9 cellular contexts compared by ENCODE assay signal in genomic region chr6:116278853-116279231, GRCh38. TPM values are rescaled to one million over a fixed set of nuclear protein-coding genes. Genes with fewer than 3 reads are reported as not detected.
DNase-seq lines count a peak whose midpoint lies in the region; ATAC-seq, FAIRE-seq and TF ChIP-seq lines count a peak whose summit lies in the region.
"Had no signal": no experiment of that assay in that cellular context is flagged by ENCODE, and none has a peak within 500 bp of the region (broad histone marks: within the 10 kb centered on the region; RNA-seq: fewer than 3 reads in every experiment).

No MANE protein-coding gene starts in this region.

- no TSS peak for BruUV-seq in HepG2 (replicated peaks; lab: Mats Ljungman, UMichigan)

- no peak for TF ChIP-seq RAD21 in HepG2 (CRISPR knock-in tag; IDR thresholded peaks at IDR 0.05)

- peaks cover 56% of the 10 kb centered on the region for H3K36me3 Mint-ChIP-seq in brain

- DNase-seq in LNCaP clone FGC (ENCODE audit: low read depth) (peak; percentile 41), HepG2 (ENCODE audit: low spot score) (peak; percentile 15), stomach (no peak), DMS153 treated with DMSO at 0.1 percent for 48 hours (lab: John Stamatoyannopoulos, UW; ENCODE audit: unreplicated experiment) (no peak)

- peak overlapping the region; percentile 90 for H3K4me2 ChIP-seq in HepG2 (ENCODE audit: low read depth, low read length)

- peaks cover 92% of the 10 kb centered on the region for H3K4me1 Mint-ChIP-seq in brain

- TF ChIP-seq CTCF in LNCaP clone FGC (IDR thresholded peaks at IDR 0.05; ENCODE audit: control insufficient read depth, extremely low read depth, insufficient read depth) (no peak), brain (conservative IDR thresholded peaks at IDR 0.05) (no peak), HepG2 (CRISPR knock-in tag; IDR thresholded peaks at IDR 0.05) (no peak), stomach (IDR thresholded peaks at IDR 0.05) (no peak)

- peak overlapping the region; percentile 87 for H3K27ac ChIP-seq in HepG2 (ENCODE audit: extremely low read length, insufficient read depth, low read length)
- H3K27ac ChIP-seq in stomach: peak overlapping the region; percentile 96 to 100 (median 99)

- TF ChIP-seq EP300 in HepG2 (IDR thresholded peaks at IDR 0.05; ENCODE audit: low read depth in 2 of 2, low read length in 2 of 2): no peak
- no peak for TF ChIP-seq EP300 in HepG2 (CRISPR knock-in tag; IDR thresholded peaks at IDR 0.05; ENCODE audit: borderline replicate concordance)
- no peak for TF ChIP-seq EP300 in stomach (IDR thresholded peaks at IDR 0.05)

- H3K9me3 Mint-ChIP-seq in brain: peaks cover 0 to 3% (median 0%) of the 10 kb centered on the region in 5 experiments

- peak overlapping the region; percentile 99 to 100 (median 100) for H3K27ac Mint-ChIP-seq in brain

- H3K4me3 ChIP-seq in LNCaP clone FGC (ENCODE audit: low read depth, low read length) (peak overlapping the region; percentile 91), HepG2 (replicated peaks in 1 of 3; ENCODE audit: insufficient read depth in 1 of 3, low read depth in 2 of 3, low read length in 3 of 3) (peak overlapping the region; percentile 82 to 97 (median 87)), stomach (peak overlapping the region; percentile 64 to 86 (median 84))

- in situ Hi-C loops in HepG2 (cut with HindIII; ENCODE audit: extremely low pct_ligation_motif_present, low pct_unique_long_range_greater_than_20kb): loop anchor here (10.0 to 25.0 kb wide), 2 partner anchors 286 to 383 kb away; partner anchors contain the start of gene ZUP1

- peaks cover 35% of the 10 kb centered on the region for H4K20me1 ChIP-seq in HepG2 (ENCODE audit: insufficient read depth, low read length)

- peak overlapping the region; percentile 97 for H3K9ac ChIP-seq in HepG2 (ENCODE audit: insufficient read depth, low read depth, low read length)

- no peaks in the 10 kb centered on the region for H3K9me3 ChIP-seq in HepG2 (ENCODE audit: low read length)
- H3K9me3 ChIP-seq in stomach: no peaks in the 10 kb centered on the region

- 12% methylated on average over 12 of the region's 12 CpGs for WGBS in HepG2 (ENCODE audit: low lambda C conversion rate)
- 3 to 8% (median 6%) methylated on average over 12 of the region's 12 CpGs for WGBS in stomach, 5 donors

- ATAC-seq in GM19328 (IDR thresholded peaks at IDR 0.05; ENCODE audit: unreplicated experiment) (peak; percentile 0), HepG2 (peak; percentile 68), HG02981 (IDR thresholded peaks at IDR 0.05; ENCODE audit: unreplicated experiment) (no peak), HG03159 (IDR thresholded peaks at IDR 0.05; ENCODE audit: unreplicated experiment) (no peak)

- CTCF ChIA-PET in HepG2 (lab: Yijun Ruan, JAX; ENCODE audit: low intra/inter-chr PET ratio, low total read pairs): no interaction called here

- H3K4me3 Mint-ChIP-seq in brain: peak overlapping the region; percentile 94 to 100 (median 98)

- intact Hi-C loops in HepG2 (cut with micrococcal nuclease; ENCODE audit: unreplicated experiment): loop anchor here (1.0 to 10.0 kb wide), 5 partner anchors 11 to 353 kb away; partner anchors contain the start of genes NT5DC1, RWDD1 and TSPYL4
- intact Hi-C loops in stomach (cut with DNase I; ENCODE audit: low total_unique reads): no loop called here

- H3K27me3 ChIP-seq in HepG2 (ENCODE audit: control insufficient read depth in 1 of 2, insufficient read depth in 2 of 2, low read length in 2 of 2): no peaks in the 10 kb centered on the region; a peak in 1 of 5 replicates
- no peaks in the 10 kb centered on the region for H3K27me3 ChIP-seq in stomach

- TF ChIP-seq POLR2A in HepG2 (IDR thresholded peaks at IDR 0.05; ENCODE audit: insufficient read depth in 1 of 2, low read depth in 2 of 2, low read length in 2 of 2) (peak in 1 of 2 experiments; percentile 51; a peak in 2 of 4 replicates), stomach (IDR thresholded peaks at IDR 0.05) (no peak)

- H3K79me2 ChIP-seq in HepG2 (ENCODE audit: insufficient read depth, low read length): peaks cover 43% of the 10 kb centered on the region

- H3K27me3 Mint-ChIP-seq in brain: peaks cover 16% of the 10 kb centered on the region

- POLR2A ChIA-PET in HepG2 (lab: Yijun Ruan, JAX): interaction anchor here (1.2 to 3.0 kb wide), 8 partner anchors 8 to 338 kb away, joined by 3 to 35 read pairs (median 6); partner anchors contain the start of genes RSPH4A, RWDD1 and TSPYL4

- 0 out of 5 replicates have a peak, but pooled peaks cover 0 to 3% of the 10 kb centered on the region in 2 experiments for H3K36me3 ChIP-seq in HepG2 (replicated peaks in 1 of 2; ENCODE audit: control insufficient read depth in 1 of 2, insufficient read depth in 2 of 2, low read length in 2 of 2)
- H3K36me3 ChIP-seq in stomach: peaks cover 2 to 16% (median 15%) of the 10 kb centered on the region in 4 donors

- FAIRE-seq in HepG2 (lab: Jason Lieb, UNC): no peak
- FAIRE-seq: TTC549 had no signal

- no peak overlapping the region for H2AFZ ChIP-seq in HepG2 (ENCODE audit: low read length)

- H3K4me1 ChIP-seq in HepG2 (ENCODE audit: insufficient read depth, low read length) (peaks cover 49% of the 10 kb centered on the region), stomach (peaks cover 44 to 68% (median 57%) of the 10 kb centered on the region in 4 donors)

TF ChIP-seq in HepG2, 621 proteins besides CTCF, POLR2A, EP300 and RAD21 (continues in another document):
- TF ChIP-seq CAMTA2 (CRISPR knock-in tag; IDR thresholded peaks at IDR 0.05; ENCODE audit: borderline replicate concordance): 0 out of 2 replicates have a peak, but pooled peaks have one; percentile 16
- TF ChIP-seq HHEX (CRISPR knock-in tag; IDR thresholded peaks at IDR 0.05): 0 out of 2 replicates have a peak, but pooled peaks have one; percentile 10
- TF ChIP-seq KLF16 (CRISPR knock-in tag; IDR thresholded peaks at IDR 0.05): peak in 1 of 2 experiments; percentile 30; a peak in 1 of 4 replicates
- TF ChIP-seq ZNF737 (CRISPR knock-in tag; IDR thresholded peaks at IDR 0.05; ENCODE audit: borderline replicate concordance): no peak
- TF ChIP-seq SRF (IDR thresholded peaks at IDR 0.05; ENCODE audit: low read depth, low read length): no peak

RNA-seq across cellular contexts. Expression of gene TSPYL1, which starts 0.9 kb away (rescaled TPM):
- 78.3 TPM for polyA plus RNA-seq in brain (ENCODE audit: insufficient read depth, low read depth, low replicate concordance)
- 93.0 and 102 TPM in 2 replicates for total RNA-seq in HepG2 (2016; rRNA removed; fragmentation: Illumina TruSeq; extraction: Trizol)
- total RNA-seq in HepG2 (2016; cell fraction: cytosol; rRNA removed; fragmentation: Illumina TruSeq; extraction: Trizol; ENCODE audit: low read depth): 6.2 and 7.3 TPM in 2 replicates
- 86.9 and 96.9 TPM in 2 replicates for total RNA-seq in HepG2 (2016; cell fraction: insoluble cytoplasmic fraction; rRNA removed; fragmentation: Illumina TruSeq; extraction: Trizol)
- total RNA-seq in HepG2 (2016; cell fraction: membrane; rRNA removed; fragmentation: Illumina TruSeq; extraction: Trizol): 27.1 and 29.7 TPM in 2 replicates
- 43.2 and 44.5 TPM in 2 replicates for total RNA-seq in HepG2 (2016; cell fraction: nucleus; rRNA removed; fragmentation: Illumina TruSeq; extraction: Trizol)
- 28.3 and 33.0 TPM in 2 replicates for polyA plus RNA-seq in HepG2 (2011; rRNA removed)
- 20.4 and 29.5 TPM in 2 replicates for polyA plus RNA-seq in HepG2 (2011; cell fraction: cytosol; rRNA removed)
- polyA plus RNA-seq in HepG2 (2011; cell fraction: nucleus; rRNA removed): 10.7 and 13.8 TPM in 2 replicates
- polyA plus RNA-seq in HepG2 (2012): 34.7 and 37.0 TPM in 2 replicates
- polyA plus RNA-seq in HepG2 (2016; cell fraction: cytosol; fragmentation: Illumina TruSeq; extraction: Trizol; ENCODE audit: low read depth): 3.1 and 3.8 TPM in 2 replicates
- 70.1 and 81.8 TPM in 2 replicates for polyA plus RNA-seq in HepG2 (2016; cell fraction: insoluble cytoplasmic fraction; fragmentation: Illumina TruSeq; extraction: Trizol; ENCODE audit: low read depth)
- 12.6 and 14.3 TPM in 2 replicates for polyA plus RNA-seq in HepG2 (2016; cell fraction: membrane; fragmentation: Illumina TruSeq; extraction: Trizol; ENCODE audit: low read depth)
- polyA plus RNA-seq in HepG2 (2016; cell fraction: nucleus; fragmentation: Illumina TruSeq; extraction: Trizol; ENCODE audit: insufficient read depth, low read depth): 43.9 and 44.2 TPM in 2 replicates
- polyA minus RNA-seq in HepG2 (2011; rRNA and poly(A)+ RNA removed; ENCODE audit: low replicate concordance): 96.9 and 99.6 TPM in 2 replicates
- polyA minus RNA-seq in HepG2 (2011; cell fraction: cytosol; rRNA and poly(A)+ RNA removed): 45.5 and 51.8 TPM in 2 replicates
- 24.7 and 35.2 TPM in 2 replicates for polyA minus RNA-seq in HepG2 (2011; cell fraction: nucleus; rRNA and poly(A)+ RNA removed)
- 10 to 100 TPM in 4 of 5 donors, 1 to 10 TPM in 1; 2.9 to 77.1 (median 33.5) TPM for total RNA-seq in stomach
- polyA plus RNA-seq in stomach: 10 to 100 TPM; 19.6 to 30.7 (median 25.7) TPM

RNA-seq across cellular contexts. Expression of gene TSPYL4, which starts 25.0 kb away (rescaled TPM):
- 90.3 TPM for polyA plus RNA-seq in brain (ENCODE audit: insufficient read depth, low read depth, low replicate concordance)
- 19.7 and 24.0 TPM in 2 replicates for total RNA-seq in HepG2 (2016; rRNA removed; fragmentation: Illumina TruSeq; extraction: Trizol)
- 1.1 TPM in 2 replicates for total RNA-seq in HepG2 (2016; cell fraction: cytosol; rRNA removed; fragmentation: Illumina TruSeq; extraction: Trizol; ENCODE audit: low read depth)
- 20.0 and 20.4 TPM in 2 replicates for total RNA-seq in HepG2 (2016; cell fraction: insoluble cytoplasmic fraction; rRNA removed; fragmentation: Illumina TruSeq; extraction: Trizol)
- total RNA-seq in HepG2 (2016; cell fraction: membrane; rRNA removed; fragmentation: Illumina TruSeq; extraction: Trizol): 6.4 and 6.9 TPM in 2 replicates
- 18.6 and 19.0 TPM in 2 replicates for total RNA-seq in HepG2 (2016; cell fraction: nucleus; rRNA removed; fragmentation: Illumina TruSeq; extraction: Trizol)
- polyA plus RNA-seq in HepG2 (2011; rRNA removed): 18.0 and 20.4 TPM in 2 replicates
- 11.2 and 16.9 TPM in 2 replicates for polyA plus RNA-seq in HepG2 (2011; cell fraction: cytosol; rRNA removed)
- polyA plus RNA-seq in HepG2 (2011; cell fraction: nucleus; rRNA removed): 25.8 and 34.6 TPM in 2 replicates
- polyA plus RNA-seq in HepG2 (2012): 15.2 and 16.7 TPM in 2 replicates
- 0.89 and 0.94 TPM in 2 replicates for polyA plus RNA-seq in HepG2 (2016; cell fraction: cytosol; fragmentation: Illumina TruSeq; extraction: Trizol; ENCODE audit: low read depth)
- polyA plus RNA-seq in HepG2 (2016; cell fraction: insoluble cytoplasmic fraction; fragmentation: Illumina TruSeq; extraction: Trizol; ENCODE audit: low read depth): 27.8 and 29.9 TPM in 2 replicates
- polyA plus RNA-seq in HepG2 (2016; cell fraction: membrane; fragmentation: Illumina TruSeq; extraction: Trizol; ENCODE audit: low read depth): 3.6 and 4.2 TPM in 2 replicates
- polyA plus RNA-seq in HepG2 (2016; cell fraction: nucleus; fragmentation: Illumina TruSeq; extraction: Trizol; ENCODE audit: insufficient read depth, low read depth): 31.9 and 32.8 TPM in 2 replicates
- polyA minus RNA-seq in HepG2 (2011; rRNA and poly(A)+ RNA removed; ENCODE audit: low replicate concordance): 11.2 and 20.8 TPM in 2 replicates
- polyA minus RNA-seq in HepG2 (2011; cell fraction: cytosol; rRNA and poly(A)+ RNA removed): 8.8 and 9.8 TPM in 2 replicates
- polyA minus RNA-seq in HepG2 (2011; cell fraction: nucleus; rRNA and poly(A)+ RNA removed): 11.8 and 15.0 TPM in 2 replicates
- total RNA-seq in stomach: 10 to 100 TPM in 2 of 5 donors, 1 to 10 TPM in 3; 2.3 to 33.5 (median 8.7) TPM
- polyA plus RNA-seq in stomach: 10 to 100 TPM in 1 of 3 donors, 1 to 10 TPM in 2; 5.8 to 10.4 (median 9.5) TPM

Comparison
In these comparisons a context has a peak if more than half of its experiments do, and no peak if none do; other contexts are left out.
1. ATAC-seq: peak in GM19328 (single experiment) and HepG2 (single experiment); none in HG02981 (single experiment) and HG03159 (single experiment).
2. DNase-seq: peak in LNCaP clone FGC (single experiment) and HepG2 (single experiment); none in stomach (single experiment) and DMS153 treated with DMSO at 0.1 percent for 48 hours (single experiment).
3. Peak in every context shown above with its lines, with median percentiles within 50 percentile points of each other: H3K4me3 ChIP-seq.